ENCODE assay signal across 26 cellular contexts in the genomic region with DNA sequence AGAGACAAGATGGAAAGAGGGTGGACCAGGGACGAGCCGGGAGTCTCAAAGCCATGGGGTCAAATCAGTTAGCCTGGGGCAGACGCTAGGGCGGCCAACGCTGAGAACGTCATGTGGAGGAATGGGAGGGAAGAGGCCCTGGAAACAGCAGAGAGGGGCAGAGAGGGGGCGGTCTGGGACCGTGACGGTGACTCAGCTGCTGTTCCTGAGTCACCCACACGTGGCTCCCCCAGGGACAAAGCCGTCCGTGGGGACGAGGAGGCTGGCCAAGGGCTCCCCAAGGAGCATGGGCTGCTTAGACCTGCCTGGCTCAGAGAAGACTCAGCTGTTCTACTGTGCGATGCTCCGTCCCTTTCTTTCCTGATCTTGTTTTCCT.
DNase-seq lines count a peak whose midpoint lies in the region; ATAC-seq, FAIRE-seq and TF ChIP-seq lines count a peak whose summit lies in the region.
"Had no signal": no experiment of that assay in that cellular context is flagged by ENCODE, and none has a peak within 500 bp of the region (broad histone marks: within the 10 kb centered on the region; RNA-seq: fewer than 3 reads in every experiment).

No MANE protein-coding gene starts in this region.

- H3K27me3 ChIP-seq in A673 (replicated peaks; ENCODE audit: insufficient read depth, low read depth, low read length, poor library complexity) (no peaks in the 10 kb centered on the region), H9 (ENCODE audit: insufficient read depth, low read length) (no peaks in the 10 kb centered on the region), adrenal gland (no peaks in the 10 kb centered on the region), neuronal stem cell (ENCODE audit: control insufficient read depth in 3 of 3, insufficient read depth in 3 of 3, low read depth in 1 of 3, low read length in 3 of 3) (peaks cover 0 to 10% (median 0%) of the 10 kb centered on the region in 3 experiments)
- H3K27me3 ChIP-seq: upper lobe of left lung had no signal

- H3K36me3 ChIP-seq in A673 (ENCODE audit: insufficient read depth, low read length, poor library complexity, severe bottlenecking) (no peaks in the 10 kb centered on the region), adrenal gland (replicated peaks in 1 of 2) (no peaks in the 10 kb centered on the region), neuronal stem cell (replicated peaks in 1 of 2; ENCODE audit: control insufficient read depth in 2 of 2, insufficient read depth in 2 of 2, low read length in 2 of 2) (no peaks in the 10 kb centered on the region)
- H3K36me3 ChIP-seq: stomach, upper lobe of left lung had no signal

- H3K4me2 ChIP-seq in H9 (ENCODE audit: insufficient read depth, insufficient read length, low read length) (no peak overlapping the region), neuronal stem cell (ENCODE audit: insufficient read depth, low read length, poor library complexity, severe bottlenecking) (no peak overlapping the region)
- H3K4me2 ChIP-seq: PC-9, SK-N-SH had no signal

- H3K9ac ChIP-seq in H9 (ENCODE audit: extremely low read depth, insufficient read length, low read length) (no peak overlapping the region), neuronal stem cell (ENCODE audit: low read depth, low read length, poor library complexity) (no peak overlapping the region)
- H3K9ac ChIP-seq: SK-N-SH had no signal

- H3K27ac Mint-ChIP-seq in H9, result no peak overlapping the region; a peak in 1 of 7 replicates
- H3K27ac Mint-ChIP-seq: activated naive CD8-positive, alpha-beta T cell; CD4-positive, alpha-beta T cell; dendritic cell treated with granulocyte-macrophage colony-stimulating factor and Interleukin-4, amounts not matched to agents 40 ng/mL and 50 ng/mL, for 4 days; memory B cell; natural killer cell had no signal

- no peak overlapping the region for H3K27ac ChIP-seq in A673 (ENCODE audit: low read depth, low read length, poor library complexity, severe bottlenecking)
- H3K27ac ChIP-seq in H9 (ENCODE audit: insufficient read length, low read depth, low read length), result no peak overlapping the region
- no peak overlapping the region for H3K27ac ChIP-seq in adrenal gland
- no peak overlapping the region for H3K27ac ChIP-seq in neuronal stem cell (replicated peaks; ENCODE audit: low read length)
- H3K27ac ChIP-seq: PC-9, stomach, upper lobe of left lung had no signal

- no peaks in the 10 kb centered on the region for H4K20me1 ChIP-seq in H9 (ENCODE audit: control insufficient read depth, insufficient read depth, insufficient read length)

- WGBS in H9 (ENCODE audit: extremely low coverage, insufficient read length, low lambda C conversion rate), result no CpG with 5 or more reads among the region's 15 CpGs
- WGBS in adrenal gland, 4 donors, result 38 to 48% (median 45%) methylated on average over 14 to 15 of the region's 15 CpGs
- WGBS in neuronal stem cell (ENCODE audit: extremely low coverage in 2 of 2, insufficient read length in 2 of 2, insufficient replicate concordance in 1 of 2), 2 donors, result no CpG with 5 or more reads among the region's 15 CpGs

- H2BK12ac ChIP-seq in H9 (ENCODE audit: insufficient read length, low read depth, low read length) (no peak overlapping the region), neuronal stem cell (ENCODE audit: low read length) (no peak overlapping the region)

- peaks cover 9 to 12% of the 10 kb centered on the region in 2 experiments for H3K9me3 Mint-ChIP-seq in H9
- H3K9me3 Mint-ChIP-seq: CD4-positive, alpha-beta T cell; dendritic cell treated with granulocyte-macrophage colony-stimulating factor and Interleukin-4, amounts not matched to agents 40 ng/mL and 50 ng/mL, for 4 days; memory B cell; natural killer cell had no signal

- H2BK15ac ChIP-seq in H9 (ENCODE audit: low read depth, low read length), result no peak overlapping the region
- peak overlapping the region; percentile 15 for H2BK15ac ChIP-seq in neuronal stem cell (ENCODE audit: low read length)

- no peak overlapping the region for H3K4me3 Mint-ChIP-seq in H9
- H3K4me3 Mint-ChIP-seq: activated naive CD8-positive, alpha-beta T cell; CD4-positive, alpha-beta T cell; dendritic cell treated with granulocyte-macrophage colony-stimulating factor and Interleukin-4, amounts not matched to agents 40 ng/mL and 50 ng/mL, for 4 days; memory B cell; natural killer cell had no signal

- H2BK5ac ChIP-seq in H9 (ENCODE audit: insufficient read length, low read length) (no peak overlapping the region), neuronal stem cell (ENCODE audit: low read length) (peak overlapping the region; percentile 15)

- H3K56ac ChIP-seq in H9 (ENCODE audit: insufficient read length, low read depth, low read length), result no peak overlapping the region

- no peaks in the 10 kb centered on the region for H3K23me2 ChIP-seq in H9 (ENCODE audit: insufficient read length, low read depth, low read length, poor library complexity, severe bottlenecking)

- no peak overlapping the region for H4K8ac ChIP-seq in H9 (replicated peaks; ENCODE audit: insufficient read length, low read depth, low read length)
- H4K8ac ChIP-seq in neuronal stem cell (ENCODE audit: low read depth, low read length), result no peak overlapping the region

- H2BK120ac ChIP-seq in H9 (ENCODE audit: low read depth, low read length, poor library complexity, severe bottlenecking), result no peak overlapping the region
- no peak overlapping the region for H2BK120ac ChIP-seq in neuronal stem cell (ENCODE audit: low read depth, low read length)

- TF ChIP-seq CTCF in A673 (conservative IDR thresholded peaks at IDR 0.05; ENCODE audit: low read depth, low read length) (no peak), H9 (conservative IDR thresholded peaks at IDR 0.05) (no peak), adrenal gland (IDR thresholded peaks at IDR 0.05) (no peak)

- H3K79me1 ChIP-seq in H9 (ENCODE audit: insufficient read depth, low read depth, low read length, poor library complexity, severe bottlenecking) (no peaks in the 10 kb centered on the region), neuronal stem cell (ENCODE audit: low read depth, low read length) (peaks cover 2% of the 10 kb centered on the region)

- no peak for FAIRE-seq in frontal cortex (lab: Jason Lieb, UNC)
- FAIRE-seq: bronchial epithelial cell had no signal

- H4K91ac ChIP-seq in H9 (ENCODE audit: insufficient read length, low read depth, low read length) (no peak overlapping the region), neuronal stem cell (ENCODE audit: low read depth, low read length, poor library complexity) (no peak overlapping the region)

- H3K18ac ChIP-seq in H9 (ENCODE audit: insufficient read length, low read depth, low read length) (no peak overlapping the region), neuronal stem cell (ENCODE audit: low read length) (peak overlapping the region; percentile 62)

- no peak overlapping the region for H2AK5ac ChIP-seq in H9 (ENCODE audit: insufficient read length, low read length)
- H2AK5ac ChIP-seq in neuronal stem cell (ENCODE audit: low read depth, low read length), result peak overlapping the region; percentile 23

- no peak overlapping the region for H2BK20ac ChIP-seq in H9 (ENCODE audit: low read depth, low read length, poor library complexity, severe bottlenecking)

- peak overlapping the region; percentile 14; the same call in 1 of the 2 replicates for H3K14ac ChIP-seq in H9 (ENCODE audit: insufficient read depth, low read length)
- no peak overlapping the region for H3K14ac ChIP-seq in neuronal stem cell (ENCODE audit: low read length)

- no peak for TF ChIP-seq POLR2A in adrenal gland (IDR thresholded peaks at IDR 0.05)

- POLR2A ChIA-PET in A673 (lab: Charles Lee; ENCODE audit: low non-redundant PET), result no interaction called here

- H3K4me1 Mint-ChIP-seq in H9, result no peaks in the 10 kb centered on the region; a peak in 1 of 4 replicates
- H3K4me1 Mint-ChIP-seq: natural killer cell had no signal

- H3K4me1 ChIP-seq in A673 (ENCODE audit: insufficient read depth, low read length, poor library complexity, severe bottlenecking) (no peaks in the 10 kb centered on the region), H9 (ENCODE audit: insufficient read depth, low read length) (no peaks in the 10 kb centered on the region), adrenal gland (replicated peaks in 1 of 2) (no peaks in the 10 kb centered on the region), neuronal stem cell (ENCODE audit: control insufficient read depth in 2 of 2, insufficient read depth in 1 of 2, low read depth in 1 of 2, low read length in 2 of 2) (peaks cover 0 to 1% of the 10 kb centered on the region in 2 donors)
- H3K4me1 ChIP-seq: stomach, upper lobe of left lung had no signal

- H3K4me3 ChIP-seq in A673 (ENCODE audit: low read depth, low read length, poor library complexity, severe bottlenecking) (no peak overlapping the region), adrenal gland (no peak overlapping the region), neuronal stem cell (ENCODE audit: low read length in 2 of 2) (no peak overlapping the region)
- H3K4me3 ChIP-seq: PC-9, skin epidermis, stomach, upper lobe of left lung had no signal

- H3K27me3 Mint-ChIP-seq in H9 (ENCODE audit: low read depth), result peaks cover 47% of the 10 kb centered on the region
- H3K27me3 Mint-ChIP-seq: CD4-positive, alpha-beta T cell had no signal

- no TSS peak for BruUV-seq in A673 (replicated peaks; lab: Mats Ljungman, UMichigan)

- H3K23ac ChIP-seq in H9 (ENCODE audit: insufficient read length, low read depth, low read length) (no peak overlapping the region), neuronal stem cell (ENCODE audit: low read depth, low read length, poor library complexity) (no peak overlapping the region)

- H3K4ac ChIP-seq in H9 (ENCODE audit: low read depth, low read length) (no peak overlapping the region), neuronal stem cell (ENCODE audit: low read length) (no peak overlapping the region)

- H3K9me3 ChIP-seq in A673 (ENCODE audit: low read depth, low read length, poor library complexity, severe bottlenecking) (no peaks in the 10 kb centered on the region), H9 (ENCODE audit: control insufficient read depth, low read depth, low read length) (no peaks in the 10 kb centered on the region), adrenal gland (replicated peaks in 1 of 3) (no peaks in the 10 kb centered on the region), neuronal stem cell (replicated peaks in 1 of 2; ENCODE audit: control insufficient read depth in 2 of 2, insufficient read depth in 1 of 2, low read depth in 1 of 2, low read length in 2 of 2) (peaks cover 7 to 14% of the 10 kb centered on the region in 2 donors)
- H3K9me3 ChIP-seq: SK-N-SH, stomach, upper lobe of left lung had no signal

- DNase-seq in A673 (ENCODE audit: low spot score), result peak; percentile 17
- no peak for DNase-seq in H9
- DNase-seq in adrenal gland, result peak in 5 of 7 donors; percentile 8 to 60 (median 32)
- DNase-seq in neuronal stem cell (ENCODE audit: low spot score), result no peak
- DNase-seq in frontal cortex (ENCODE audit: low spot score in 2 of 2), result no peak
- DNase-seq in AG08396 (ENCODE audit: low spot score), result no peak
- no peak for DNase-seq in globus pallidus (ENCODE audit: low spot score)
- DNase-seq: ACHN; activated CD4-positive, CD25-positive, alpha-beta regulatory T cell treated with anti-CD3 and anti-CD28 coated beads, Interleukin-2, amount 50 U/mL, for 72 hours; CD4-positive, alpha-beta T cell; DMS53; MM.1S; natural killer cell; NCI-H82; PC-9; SK-N-SH; stimulated activated CD4-positive, alpha-beta T cell treated with anti-CD3 and anti-CD28 coated beads, Interleukin-4, amount 100 ng/mL, for 1 hour; stomach; T-helper 9 cell had no signal

- H4K5ac ChIP-seq in H9 (ENCODE audit: insufficient read length, low read depth, low read length), result no peak overlapping the region

- H3K79me2 ChIP-seq in H9 (ENCODE audit: insufficient read depth, low read length), result no peaks in the 10 kb centered on the region

- peaks cover 0 to 2% (median 0%) of the 10 kb centered on the region in 3 experiments; a peak in 2 of 7 replicates for H3K36me3 Mint-ChIP-seq in H9 (ENCODE audit: insufficient read depth in 1 of 3, low read depth in 3 of 3)
- H3K36me3 Mint-ChIP-seq: natural killer cell had no signal

- no peak overlapping the region for H3T11ph ChIP-seq in H9 (ENCODE audit: low read length)

- CTCF ChIA-PET in A673 (lab: Charles Lee), result no interaction called here

- intact Hi-C loops in A673 (cut with micrococcal nuclease; ENCODE audit: unreplicated experiment), result no loop called here
- intact Hi-C loops in adrenal gland (cut with DNase I), result no loop called here

- ATAC-seq in HG03095 (IDR thresholded peaks at IDR 0.05; ENCODE audit: unreplicated experiment), result no peak
- ATAC-seq: natural killer cell had no signal

- no peak overlapping the region for H2AFZ ChIP-seq in H9 (ENCODE audit: low read length)
- H2AFZ ChIP-seq in neuronal stem cell (ENCODE audit: low read length), result no peak overlapping the region
- H2AFZ ChIP-seq: PC-9 had no signal

Comparison
In these comparisons a context has a peak if more than half of its experiments do, and no peak if none do; other contexts are left out.
1. DNase-seq: peak in A673 (single experiment) and adrenal gland (5 of 7); none in H9 (single experiment), neuronal stem cell (single experiment), frontal cortex (0 of 2), AG08396 (single experiment) and globus pallidus (single experiment).